ENCODE assay signal across 4 cellular contexts in genomic region chrX:107934262-107934661, GRCh38.
A peak's percentile ranks its signal among the peaks of the same experiment; 100 is the strongest.
TF ChIP-seq lines count a peak whose summit lies in the region.

No MANE protein-coding gene starts in this region.

TF ChIP-seq in SK-N-SH, 30 proteins besides CTCF, POLR2A, EP300 and RAD21 (continued from another document):
- TF ChIP-seq, protein P1, sequence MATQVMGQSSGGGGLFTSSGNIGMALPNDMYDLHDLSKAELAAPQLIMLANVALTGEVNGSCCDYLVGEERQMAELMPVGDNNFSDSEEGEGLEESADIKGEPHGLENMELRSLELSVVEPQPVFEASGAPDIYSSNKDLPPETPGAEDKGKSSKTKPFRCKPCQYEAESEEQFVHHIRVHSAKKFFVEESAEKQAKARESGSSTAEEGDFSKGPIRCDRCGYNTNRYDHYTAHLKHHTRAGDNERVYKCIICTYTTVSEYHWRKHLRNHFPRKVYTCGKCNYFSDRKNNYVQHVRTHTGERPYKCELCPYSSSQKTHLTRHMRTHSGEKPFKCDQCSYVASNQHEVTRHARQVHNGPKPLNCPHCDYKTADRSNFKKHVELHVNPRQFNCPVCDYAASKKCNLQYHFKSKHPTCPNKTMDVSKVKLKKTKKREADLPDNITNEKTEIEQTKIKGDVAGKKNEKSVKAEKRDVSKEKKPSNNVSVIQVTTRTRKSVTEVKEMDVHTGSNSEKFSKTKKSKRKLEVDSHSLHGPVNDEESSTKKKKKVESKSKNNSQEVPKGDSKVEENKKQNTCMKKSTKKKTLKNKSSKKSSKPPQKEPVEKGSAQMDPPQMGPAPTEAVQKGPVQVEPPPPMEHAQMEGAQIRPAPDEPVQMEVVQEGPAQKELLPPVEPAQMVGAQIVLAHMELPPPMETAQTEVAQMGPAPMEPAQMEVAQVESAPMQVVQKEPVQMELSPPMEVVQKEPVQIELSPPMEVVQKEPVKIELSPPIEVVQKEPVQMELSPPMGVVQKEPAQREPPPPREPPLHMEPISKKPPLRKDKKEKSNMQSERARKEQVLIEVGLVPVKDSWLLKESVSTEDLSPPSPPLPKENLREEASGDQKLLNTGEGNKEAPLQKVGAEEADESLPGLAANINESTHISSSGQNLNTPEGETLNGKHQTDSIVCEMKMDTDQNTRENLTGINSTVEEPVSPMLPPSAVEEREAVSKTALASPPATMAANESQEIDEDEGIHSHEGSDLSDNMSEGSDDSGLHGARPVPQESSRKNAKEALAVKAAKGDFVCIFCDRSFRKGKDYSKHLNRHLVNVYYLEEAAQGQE (IDR thresholded peaks at IDR 0.05; ENCODE audit: low read depth, low read length) = peak; percentile 66; the same call in 1 of the 2 replicates

TF ChIP-seq in SK-N-SH treated with all-trans-retinoic acid at 6 μM for 48 hours, 23 proteins besides CTCF, POLR2A, EP300 and RAD21 (continued from another document and continues in another):
- TF ChIP-seq, protein P2, sequence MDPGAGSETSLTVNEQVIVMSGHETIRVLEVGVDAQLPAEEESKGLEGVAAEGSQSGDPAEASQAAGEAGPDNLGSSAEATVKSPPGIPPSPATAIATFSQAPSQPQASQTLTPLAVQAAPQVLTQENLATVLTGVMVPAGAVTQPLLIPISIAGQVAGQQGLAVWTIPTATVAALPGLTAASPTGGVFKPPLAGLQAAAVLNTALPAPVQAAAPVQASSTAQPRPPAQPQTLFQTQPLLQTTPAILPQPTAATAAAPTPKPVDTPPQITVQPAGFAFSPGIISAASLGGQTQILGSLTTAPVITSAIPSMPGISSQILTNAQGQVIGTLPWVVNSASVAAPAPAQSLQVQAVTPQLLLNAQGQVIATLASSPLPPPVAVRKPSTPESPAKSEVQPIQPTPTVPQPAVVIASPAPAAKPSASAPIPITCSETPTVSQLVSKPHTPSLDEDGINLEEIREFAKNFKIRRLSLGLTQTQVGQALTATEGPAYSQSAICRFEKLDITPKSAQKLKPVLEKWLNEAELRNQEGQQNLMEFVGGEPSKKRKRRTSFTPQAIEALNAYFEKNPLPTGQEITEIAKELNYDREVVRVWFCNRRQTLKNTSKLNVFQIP (CRISPR knock-in tag; IDR thresholded peaks at IDR 0.05; ENCODE audit: borderline replicate concordance, low read depth) = no peak
- TF ChIP-seq ZNF70 (CRISPR knock-in tag; IDR thresholded peaks at IDR 0.05) (no peak), ZNF565 (CRISPR knock-in tag; conservative IDR thresholded peaks at IDR 0.05; ENCODE audit: low read depth) (no peak), PPARA (CRISPR knock-in tag; IDR thresholded peaks at IDR 0.05; ENCODE audit: borderline replicate concordance) (no peak), OSR1 (CRISPR knock-in tag; IDR thresholded peaks at IDR 0.05) (no peak), ISL1 (CRISPR knock-in tag; IDR thresholded peaks at IDR 0.05) (no peak), SNAI2 (CRISPR knock-in tag; IDR thresholded peaks at IDR 0.05) (no peak)
- TF ChIP-seq, protein P3, sequence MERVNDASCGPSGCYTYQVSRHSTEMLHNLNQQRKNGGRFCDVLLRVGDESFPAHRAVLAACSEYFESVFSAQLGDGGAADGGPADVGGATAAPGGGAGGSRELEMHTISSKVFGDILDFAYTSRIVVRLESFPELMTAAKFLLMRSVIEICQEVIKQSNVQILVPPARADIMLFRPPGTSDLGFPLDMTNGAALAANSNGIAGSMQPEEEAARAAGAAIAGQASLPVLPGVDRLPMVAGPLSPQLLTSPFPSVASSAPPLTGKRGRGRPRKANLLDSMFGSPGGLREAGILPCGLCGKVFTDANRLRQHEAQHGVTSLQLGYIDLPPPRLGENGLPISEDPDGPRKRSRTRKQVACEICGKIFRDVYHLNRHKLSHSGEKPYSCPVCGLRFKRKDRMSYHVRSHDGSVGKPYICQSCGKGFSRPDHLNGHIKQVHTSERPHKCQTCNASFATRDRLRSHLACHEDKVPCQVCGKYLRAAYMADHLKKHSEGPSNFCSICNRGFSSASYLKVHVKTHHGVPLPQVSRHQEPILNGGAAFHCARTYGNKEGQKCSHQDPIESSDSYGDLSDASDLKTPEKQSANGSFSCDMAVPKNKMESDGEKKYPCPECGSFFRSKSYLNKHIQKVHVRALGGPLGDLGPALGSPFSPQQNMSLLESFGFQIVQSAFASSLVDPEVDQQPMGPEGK (CRISPR knock-in tag; IDR thresholded peaks at IDR 0.05; ENCODE audit: borderline replicate concordance) = no peak

TF ChIP-seq in HCT116, 20 proteins besides CTCF, POLR2A, EP300 and RAD21:
- TF ChIP-seq, protein P1 (IDR thresholded peaks at IDR 0.05; ENCODE audit: low read depth) = 0 out of 2 replicates have a peak, but pooled peaks have one; percentile 5
- TF ChIP-seq SRF (IDR thresholded peaks at IDR 0.05; ENCODE audit: low read depth) = no peak

TF ChIP-seq in Ishikawa, 13 proteins besides CTCF, POLR2A, EP300 and RAD21 (continued from another document):
- TF ChIP-seq, protein P1 (IDR thresholded peaks at IDR 0.05; ENCODE audit: low read depth) = peak; percentile 65
